In the genomic region with DNA sequence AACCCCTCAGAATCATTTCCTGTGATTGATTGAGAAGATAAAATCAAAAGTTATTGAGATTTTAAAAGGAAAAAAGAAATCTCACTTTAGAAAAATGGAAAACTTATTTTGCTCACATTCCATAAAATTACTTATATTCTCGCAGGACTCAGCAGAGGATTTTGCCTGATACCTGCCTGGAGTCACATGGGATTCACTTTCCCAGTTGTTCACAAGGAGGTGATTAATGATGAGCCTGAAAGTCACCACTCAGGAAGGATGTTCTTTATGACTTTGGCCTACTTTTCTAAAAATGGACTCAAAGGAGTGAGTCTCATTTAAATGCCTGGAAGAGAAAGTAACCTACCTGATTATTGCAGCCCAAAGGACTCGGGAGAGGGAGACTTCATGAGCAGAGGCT, we compare ENCODE assay signal across 1 cellular context.
TF ChIP-seq lines count a peak whose summit lies in the region.

No MANE protein-coding gene starts in this region.

TF ChIP-seq in GM23338, 12 proteins besides CTCF, POLR2A, EP300 and RAD21 (continued from another document):
- no peak for TF ChIP-seq EZH2 (IDR thresholded peaks at IDR 0.05; ENCODE audit: low read depth, unreplicated experiment)
- TF ChIP-seq, protein P1, sequence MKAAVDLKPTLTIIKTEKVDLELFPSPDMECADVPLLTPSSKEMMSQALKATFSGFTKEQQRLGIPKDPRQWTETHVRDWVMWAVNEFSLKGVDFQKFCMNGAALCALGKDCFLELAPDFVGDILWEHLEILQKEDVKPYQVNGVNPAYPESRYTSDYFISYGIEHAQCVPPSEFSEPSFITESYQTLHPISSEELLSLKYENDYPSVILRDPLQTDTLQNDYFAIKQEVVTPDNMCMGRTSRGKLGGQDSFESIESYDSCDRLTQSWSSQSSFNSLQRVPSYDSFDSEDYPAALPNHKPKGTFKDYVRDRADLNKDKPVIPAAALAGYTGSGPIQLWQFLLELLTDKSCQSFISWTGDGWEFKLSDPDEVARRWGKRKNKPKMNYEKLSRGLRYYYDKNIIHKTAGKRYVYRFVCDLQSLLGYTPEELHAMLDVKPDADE (IDR thresholded peaks at IDR 0.05): no peak
- no peak for TF ChIP-seq STAT1 (IDR thresholded peaks at IDR 0.05; ENCODE audit: unreplicated experiment)
- no peak for TF ChIP-seq NANOG (IDR thresholded peaks at IDR 0.05; ENCODE audit: borderline replicate concordance)
- no peak for TF ChIP-seq CREB1 (CRISPR knock-in tag; IDR thresholded peaks at IDR 0.05; ENCODE audit: low read depth)
- no peak for TF ChIP-seq POLR2AphosphoS5 (IDR thresholded peaks at IDR 0.05; ENCODE audit: low read depth)
- TF ChIP-seq, protein P2, sequence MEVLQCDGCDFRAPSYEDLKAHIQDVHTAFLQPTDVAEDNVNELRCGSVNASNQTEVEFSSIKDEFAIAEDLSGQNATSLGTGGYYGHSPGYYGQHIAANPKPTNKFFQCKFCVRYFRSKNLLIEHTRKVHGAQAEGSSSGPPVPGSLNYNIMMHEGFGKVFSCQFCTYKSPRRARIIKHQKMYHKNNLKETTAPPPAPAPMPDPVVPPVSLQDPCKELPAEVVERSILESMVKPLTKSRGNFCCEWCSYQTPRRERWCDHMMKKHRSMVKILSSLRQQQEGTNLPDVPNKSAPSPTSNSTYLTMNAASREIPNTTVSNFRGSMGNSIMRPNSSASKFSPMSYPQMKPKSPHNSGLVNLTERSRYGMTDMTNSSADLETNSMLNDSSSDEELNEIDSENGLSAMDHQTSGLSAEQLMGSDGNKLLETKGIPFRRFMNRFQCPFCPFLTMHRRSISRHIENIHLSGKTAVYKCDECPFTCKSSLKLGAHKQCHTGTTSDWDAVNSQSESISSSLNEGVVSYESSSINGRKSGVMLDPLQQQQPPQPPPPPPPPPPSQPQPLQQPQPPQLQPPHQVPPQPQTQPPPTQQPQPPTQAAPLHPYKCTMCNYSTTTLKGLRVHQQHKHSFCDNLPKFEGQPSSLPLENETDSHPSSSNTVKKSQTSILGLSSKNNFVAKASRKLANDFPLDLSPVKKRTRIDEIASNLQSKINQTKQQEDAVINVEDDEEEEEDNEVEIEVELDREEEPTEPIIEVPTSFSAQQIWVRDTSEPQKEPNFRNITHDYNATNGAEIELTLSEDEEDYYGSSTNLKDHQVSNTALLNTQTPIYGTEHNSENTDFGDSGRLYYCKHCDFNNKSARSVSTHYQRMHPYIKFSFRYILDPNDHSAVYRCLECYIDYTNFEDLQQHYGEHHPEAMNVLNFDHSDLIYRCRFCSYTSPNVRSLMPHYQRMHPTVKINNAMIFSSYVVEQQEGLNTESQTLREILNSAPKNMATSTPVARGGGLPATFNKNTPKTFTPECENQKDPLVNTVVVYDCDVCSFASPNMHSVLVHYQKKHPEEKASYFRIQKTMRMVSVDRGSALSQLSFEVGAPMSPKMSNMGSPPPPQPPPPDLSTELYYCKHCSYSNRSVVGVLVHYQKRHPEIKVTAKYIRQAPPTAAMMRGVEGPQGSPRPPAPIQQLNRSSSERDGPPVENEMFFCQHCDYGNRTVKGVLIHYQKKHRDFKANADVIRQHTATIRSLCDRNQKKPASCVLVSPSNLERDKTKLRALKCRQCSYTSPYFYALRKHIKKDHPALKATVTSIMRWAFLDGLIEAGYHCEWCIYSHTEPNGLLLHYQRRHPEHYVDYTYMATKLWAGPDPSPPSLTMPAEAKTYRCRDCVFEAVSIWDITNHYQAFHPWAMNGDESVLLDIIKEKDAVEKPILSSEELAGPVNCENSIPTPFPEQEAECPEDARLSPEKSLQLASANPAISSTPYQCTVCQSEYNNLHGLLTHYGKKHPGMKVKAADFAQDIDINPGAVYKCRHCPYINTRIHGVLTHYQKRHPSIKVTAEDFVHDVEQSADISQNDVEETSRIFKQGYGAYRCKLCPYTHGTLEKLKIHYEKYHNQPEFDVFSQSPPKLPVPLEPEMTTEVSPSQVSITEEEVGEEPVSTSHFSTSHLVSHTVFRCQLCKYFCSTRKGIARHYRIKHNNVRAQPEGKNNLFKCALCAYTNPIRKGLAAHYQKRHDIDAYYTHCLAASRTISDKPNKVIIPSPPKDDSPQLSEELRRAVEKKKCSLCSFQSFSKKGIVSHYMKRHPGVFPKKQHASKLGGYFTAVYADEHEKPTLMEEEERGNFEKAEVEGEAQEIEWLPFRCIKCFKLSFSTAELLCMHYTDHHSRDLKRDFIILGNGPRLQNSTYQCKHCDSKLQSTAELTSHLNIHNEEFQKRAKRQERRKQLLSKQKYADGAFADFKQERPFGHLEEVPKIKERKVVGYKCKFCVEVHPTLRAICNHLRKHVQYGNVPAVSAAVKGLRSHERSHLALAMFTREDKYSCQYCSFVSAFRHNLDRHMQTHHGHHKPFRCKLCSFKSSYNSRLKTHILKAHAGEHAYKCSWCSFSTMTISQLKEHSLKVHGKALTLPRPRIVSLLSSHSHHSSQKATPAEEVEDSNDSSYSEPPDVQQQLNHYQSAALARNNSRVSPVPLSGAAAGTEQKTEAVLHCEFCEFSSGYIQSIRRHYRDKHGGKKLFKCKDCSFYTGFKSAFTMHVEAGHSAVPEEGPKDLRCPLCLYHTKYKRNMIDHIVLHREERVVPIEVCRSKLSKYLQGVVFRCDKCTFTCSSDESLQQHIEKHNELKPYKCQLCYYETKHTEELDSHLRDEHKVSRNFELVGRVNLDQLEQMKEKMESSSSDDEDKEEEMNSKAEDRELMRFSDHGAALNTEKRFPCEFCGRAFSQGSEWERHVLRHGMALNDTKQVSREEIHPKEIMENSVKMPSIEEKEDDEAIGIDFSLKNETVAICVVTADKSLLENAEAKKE (CRISPR knock-in tag; IDR thresholded peaks at IDR 0.05): no peak
- TF ChIP-seq JUNB (IDR thresholded peaks at IDR 0.05; ENCODE audit: unreplicated experiment): no peak
- TF ChIP-seq, protein P3, sequence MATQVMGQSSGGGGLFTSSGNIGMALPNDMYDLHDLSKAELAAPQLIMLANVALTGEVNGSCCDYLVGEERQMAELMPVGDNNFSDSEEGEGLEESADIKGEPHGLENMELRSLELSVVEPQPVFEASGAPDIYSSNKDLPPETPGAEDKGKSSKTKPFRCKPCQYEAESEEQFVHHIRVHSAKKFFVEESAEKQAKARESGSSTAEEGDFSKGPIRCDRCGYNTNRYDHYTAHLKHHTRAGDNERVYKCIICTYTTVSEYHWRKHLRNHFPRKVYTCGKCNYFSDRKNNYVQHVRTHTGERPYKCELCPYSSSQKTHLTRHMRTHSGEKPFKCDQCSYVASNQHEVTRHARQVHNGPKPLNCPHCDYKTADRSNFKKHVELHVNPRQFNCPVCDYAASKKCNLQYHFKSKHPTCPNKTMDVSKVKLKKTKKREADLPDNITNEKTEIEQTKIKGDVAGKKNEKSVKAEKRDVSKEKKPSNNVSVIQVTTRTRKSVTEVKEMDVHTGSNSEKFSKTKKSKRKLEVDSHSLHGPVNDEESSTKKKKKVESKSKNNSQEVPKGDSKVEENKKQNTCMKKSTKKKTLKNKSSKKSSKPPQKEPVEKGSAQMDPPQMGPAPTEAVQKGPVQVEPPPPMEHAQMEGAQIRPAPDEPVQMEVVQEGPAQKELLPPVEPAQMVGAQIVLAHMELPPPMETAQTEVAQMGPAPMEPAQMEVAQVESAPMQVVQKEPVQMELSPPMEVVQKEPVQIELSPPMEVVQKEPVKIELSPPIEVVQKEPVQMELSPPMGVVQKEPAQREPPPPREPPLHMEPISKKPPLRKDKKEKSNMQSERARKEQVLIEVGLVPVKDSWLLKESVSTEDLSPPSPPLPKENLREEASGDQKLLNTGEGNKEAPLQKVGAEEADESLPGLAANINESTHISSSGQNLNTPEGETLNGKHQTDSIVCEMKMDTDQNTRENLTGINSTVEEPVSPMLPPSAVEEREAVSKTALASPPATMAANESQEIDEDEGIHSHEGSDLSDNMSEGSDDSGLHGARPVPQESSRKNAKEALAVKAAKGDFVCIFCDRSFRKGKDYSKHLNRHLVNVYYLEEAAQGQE (IDR thresholded peaks at IDR 0.05; ENCODE audit: unreplicated experiment): no peak
